Comparison of ENCODE assay signal across 9 cellular contexts in genomic region chr5:1793301-1793740, GRCh38. TPM values are rescaled to one million over a fixed set of nuclear protein-coding genes. Genes with fewer than 3 reads are reported as not detected.
DNase-seq lines count a peak whose midpoint lies in the region; ATAC-seq and TF ChIP-seq lines count a peak whose summit lies in the region.
"Had no signal": no experiment of that assay in that cellular context is flagged by ENCODE, and none has a peak within 500 bp of the region (broad histone marks: within the 10 kb centered on the region; RNA-seq: fewer than 3 reads in every experiment).

No MANE protein-coding gene starts in this region.

- no peaks in the 10 kb centered on the region for H3K27me3 ChIP-seq in foreskin keratinocyte

- ATAC-seq in GM19438 (IDR thresholded peaks at IDR 0.05; ENCODE audit: low read depth, unreplicated experiment) = peak; percentile 2
- ATAC-seq in HG02885 (IDR thresholded peaks at IDR 0.05; ENCODE audit: poor library complexity, unreplicated experiment) = no peak
- ATAC-seq in foreskin keratinocyte = no peak
- ATAC-seq in GM21576 (IDR thresholded peaks at IDR 0.05; ENCODE audit: unreplicated experiment) = no peak

- DNase-seq in RWPE1 (ENCODE audit: low spot score) (no peak), choroid plexus epithelial cell (ENCODE audit: low read depth) (peak; percentile 47), NCI-H128 (lab: John Stamatoyannopoulos, UW; ENCODE audit: unreplicated experiment) (no peak), foreskin keratinocyte (no peak)
- DNase-seq in stimulated activated CD4-positive, alpha-beta T cell treated with anti-CD3 and anti-CD28 coated beads, Interleukin-2, amount 100 ng/mL, for 24 hours = peak; percentile 57
- DNase-seq: anterior cingulate cortex had no signal

- POLR2A ChIA-PET in RWPE1 (lab: Yijun Ruan, JAX; ENCODE audit: low non-redundant PET) = no interaction called here

- peak overlapping the region; percentile 12; the same call in 1 of the 2 replicates for H3K27ac ChIP-seq in RWPE1
- no peak overlapping the region for H3K27ac ChIP-seq in foreskin keratinocyte

- H3K4me1 ChIP-seq in foreskin keratinocyte = no peaks in the 10 kb centered on the region

- CTCF ChIA-PET in RWPE1 (lab: Yijun Ruan, JAX) = no interaction called here

- no peak for TF ChIP-seq CTCF in RWPE1 (conservative IDR thresholded peaks at IDR 0.05; ENCODE audit: low read depth)
- no peak for TF ChIP-seq CTCF in choroid plexus epithelial cell (conservative IDR thresholded peaks at IDR 0.05; ENCODE audit: low read depth, low read length)
- no peak for TF ChIP-seq CTCF in foreskin keratinocyte (conservative IDR thresholded peaks at IDR 0.05)

- no peak overlapping the region for H3K4me3 ChIP-seq in choroid plexus epithelial cell (ENCODE audit: low read depth, low read length)

RNA-seq across cellular contexts. Expression of gene MRPL36, which starts 6.3 kb away (rescaled TPM):
- total RNA-seq in foreskin keratinocyte = 65.3 and 73.6 TPM in 2 replicates
- polyA plus RNA-seq in foreskin keratinocyte = 102 and 104 TPM in 2 replicates

RNA-seq across cellular contexts. Expression of gene NDUFS6, which starts 7.9 kb away (rescaled TPM):
- total RNA-seq in foreskin keratinocyte = 68.2 and 84.6 TPM in 2 replicates
- 154 and 160 TPM in 2 replicates for polyA plus RNA-seq in foreskin keratinocyte

Comparison
In these comparisons a context has a peak if more than half of its experiments do, and no peak if none do; other contexts are left out.
1. DNase-seq: peak in choroid plexus epithelial cell (single experiment) and stimulated activated CD4-positive, alpha-beta T cell treated with anti-CD3 and anti-CD28 coated beads, Interleukin-2, amount 100 ng/mL, for 24 hours (2 of 2); none in RWPE1 (single experiment), NCI-H128 (single experiment) and foreskin keratinocyte (0 of 2).